In the genomic region with DNA sequence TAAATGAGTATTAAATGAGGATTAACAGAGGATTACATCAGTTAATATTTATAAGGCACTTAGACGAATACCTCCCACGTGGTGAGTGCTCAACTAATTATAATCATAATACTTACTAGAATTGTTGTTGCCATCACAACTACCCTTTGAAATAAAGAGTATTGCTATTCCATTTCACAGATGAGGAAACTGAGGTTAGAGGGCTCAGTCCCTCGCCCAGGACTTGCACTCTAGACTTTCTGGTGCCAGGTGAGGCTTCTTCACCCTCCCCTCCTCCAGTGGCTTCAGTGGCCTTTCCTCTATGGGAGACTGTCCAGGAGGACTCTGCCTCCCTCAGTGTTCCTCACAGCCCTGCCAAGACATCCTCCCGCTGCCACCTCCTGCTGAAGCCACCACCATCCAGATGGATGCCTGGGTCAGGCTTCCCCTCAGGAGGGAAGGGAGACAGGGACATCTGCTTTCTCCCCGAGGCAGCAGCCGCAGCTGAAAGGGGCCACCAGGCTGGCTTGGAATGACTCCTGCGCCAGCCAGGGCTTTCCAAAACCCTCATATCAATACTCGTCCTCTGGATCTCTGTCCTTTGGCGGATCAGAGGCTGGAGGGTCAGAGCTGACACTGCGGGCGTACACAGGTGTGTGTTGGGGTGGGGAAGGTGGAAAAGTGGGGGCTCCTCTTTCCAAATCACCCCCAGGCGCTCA, we compare ENCODE assay signal across 7 cellular contexts.
DNase-seq lines count a peak whose midpoint lies in the region; FAIRE-seq lines count a peak whose summit lies in the region.

No MANE protein-coding gene starts in this region.

- H3K4me1 ChIP-seq in small intestine (ENCODE audit: control insufficient read depth in 2 of 2, insufficient read depth in 1 of 2, low read depth in 1 of 2, low read length in 1 of 2): peaks cover 0 to 4% of the 10 kb centered on the region in 2 donors

- H3K4me3 ChIP-seq in H7 (ENCODE audit: insufficient read depth, low read depth, low read length) (peak overlapping the region; percentile 55), small intestine (ENCODE audit: low read depth in 1 of 2, low read length in 2 of 2) (peak overlapping the region in 1 of 2 donors; percentile 37)

- H3K9me3 ChIP-seq in small intestine (ENCODE audit: control insufficient read depth, low read depth): no peaks in the 10 kb centered on the region

- DNase-seq in H7 (peak; percentile 57), astrocyte of the hippocampus (ENCODE audit: low read depth, low spot score) (peak; percentile 59), left kidney (ENCODE audit: low read depth, low spot score) (peak; percentile 72), small intestine (peak; percentile 12), hippocampal formation (lab: John Stamatoyannopoulos, UW) (no peak), GM03348 (ENCODE audit: low spot score) (no peak), OCI-M1 (lab: John Stamatoyannopoulos, UW) (no peak)

- 3 to 22% (median 10%) methylated on average over 12 of the region's 12 CpGs for WGBS in small intestine, 3 donors

- H3K27me3 ChIP-seq in H7 (ENCODE audit: control insufficient read depth, insufficient read depth, low read length) (peaks cover 5% of the 10 kb centered on the region; the same call in 1 of the 2 replicates), small intestine (ENCODE audit: control insufficient read depth in 2 of 2, insufficient read depth in 2 of 2, low read length in 2 of 2) (peaks cover 0 to 7% of the 10 kb centered on the region in 2 donors)

- H3K36me3 ChIP-seq in H7 (replicated peaks; ENCODE audit: control insufficient read depth, insufficient read depth, low read length) (no peaks in the 10 kb centered on the region), small intestine (ENCODE audit: control insufficient read depth in 2 of 2, insufficient read depth in 2 of 2, low read length in 2 of 2) (no peaks in the 10 kb centered on the region)

- no peak for FAIRE-seq in small intestine (lab: Jason Lieb, UNC)

- no peak overlapping the region for H3K27ac ChIP-seq in small intestine (ENCODE audit: low read depth in 1 of 2, low read length in 1 of 2)

Comparison
In these comparisons a context has a peak if more than half of its experiments do, and no peak if none do; other contexts are left out.
1. DNase-seq: peak in H7 (single experiment), astrocyte of the hippocampus (single experiment), left kidney (single experiment) and small intestine (single experiment); none in hippocampal formation (0 of 2), GM03348 (single experiment) and OCI-M1 (single experiment).